ENCODE assay signal across 23 cellular contexts in the genomic region with DNA sequence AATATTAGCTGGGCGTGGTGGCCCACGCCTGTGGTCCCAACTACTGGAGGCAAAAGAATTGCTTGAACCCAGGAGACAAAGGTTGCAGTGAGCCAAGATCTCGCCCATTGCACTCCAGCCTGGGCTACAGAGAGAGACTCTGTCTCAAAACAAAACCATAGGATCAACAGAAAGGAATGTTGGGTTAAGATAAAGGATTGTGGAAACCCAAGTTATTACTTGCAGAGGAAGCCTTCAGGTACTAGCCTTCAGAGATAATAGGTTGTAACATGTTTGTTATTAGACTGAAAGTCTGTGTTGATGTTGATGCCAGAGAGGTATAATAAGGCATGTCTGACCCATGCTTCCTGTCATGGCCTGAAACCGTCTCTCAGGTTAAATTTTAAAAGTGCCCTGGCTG. TPM values are rescaled to one million over a fixed set of nuclear protein-coding genes. Genes with fewer than 3 reads are reported as not detected.
DNase-seq lines count a peak whose midpoint lies in the region; ATAC-seq, FAIRE-seq and TF ChIP-seq lines count a peak whose summit lies in the region.
"Had no signal": no experiment of that assay in that cellular context is flagged by ENCODE, and none has a peak within 500 bp of the region (broad histone marks: within the 10 kb centered on the region; RNA-seq: fewer than 3 reads in every experiment).

No MANE protein-coding gene starts in this region.

- intact Hi-C loops in mammary epithelial cell (cut with micrococcal nuclease) (no loop called here), breast epithelium (cut with DNase I; ENCODE audit: low total_unique reads) (no loop called here)

- H2AK5ac ChIP-seq in trophoblast cell (ENCODE audit: low read length), result no peak overlapping the region

- in situ Hi-C loops in mammary epithelial cell (cut with MboI; ENCODE audit: low sequenced_read_pairs in 2 of 2), result no loop called here

- H3K79me1 ChIP-seq in trophoblast cell (ENCODE audit: low read length), result no peaks in the 10 kb centered on the region

- no peaks in the 10 kb centered on the region for H3K36me3 ChIP-seq in mammary epithelial cell (ENCODE audit: insufficient read depth, low read length)
- no peaks in the 10 kb centered on the region for H3K36me3 ChIP-seq in breast epithelium
- no peaks in the 10 kb centered on the region for H3K36me3 ChIP-seq in bronchial epithelial cell (ENCODE audit: control insufficient read depth, insufficient read depth, low read length)
- H3K36me3 ChIP-seq in trophoblast cell (ENCODE audit: control insufficient read depth in 1 of 2, insufficient read depth in 2 of 2, low read length in 2 of 2), result no peaks in the 10 kb centered on the region
- H3K36me3 ChIP-seq: BE2C; BLaER1 treated with 17β-estradiol and CSF1 and Interleukin-3, amounts not matched to agents 10 nM and 100 nM had no signal

- DNase-seq in mammary epithelial cell, result peak; percentile 70
- no peak for DNase-seq in breast epithelium (ENCODE audit: low spot score in 2 of 2)
- DNase-seq in bronchial epithelial cell (ENCODE audit: low read depth), result peak; percentile 88
- peak; percentile 76 to 90 for DNase-seq in foreskin keratinocyte
- DNase-seq in trophoblast cell, result no peak
- no peak for DNase-seq in midbrain (lab: John Stamatoyannopoulos, UW)
- DNase-seq in GM10248 (ENCODE audit: extremely low spot score), result no peak
- DNase-seq in NCI-H2107 treated with DMSO at 0.1 percent for 48 hours (lab: John Stamatoyannopoulos, UW; ENCODE audit: unreplicated experiment), result no peak
- DNase-seq: ACHN; AML-193; BE2C; Calu3; CD4-positive, alpha-beta memory T cell; COR-L47; DND-41; HCEC 1CT had no signal

- no peak overlapping the region for H3K9ac ChIP-seq in mammary epithelial cell (ENCODE audit: insufficient read depth, low read length)
- no peak overlapping the region for H3K9ac ChIP-seq in trophoblast cell (ENCODE audit: low read length)
- H3K9ac ChIP-seq: BLaER1 treated with 17β-estradiol and CSF1 and Interleukin-3, amounts not matched to agents 10 nM and 100 nM had no signal

- TF ChIP-seq POLR2A in breast epithelium (IDR thresholded peaks at IDR 0.05), result no peak

- no peak overlapping the region for H4K91ac ChIP-seq in trophoblast cell (ENCODE audit: low read depth, low read length)

- no peak overlapping the region for H3K14ac ChIP-seq in trophoblast cell (ENCODE audit: low read length)

- CTCF ChIA-PET in mammary epithelial cell (lab: Charles Lee; ENCODE audit: low non-redundant PET) (no interaction called here), GM10248 (lab: Yijun Ruan, JAX) (no interaction called here)

- dilution Hi-C loops in mammary epithelial cell (cut with HindIII; ENCODE audit: low sequenced_read_pairs), result no loop called here

- no peak for FAIRE-seq in bronchial epithelial cell (lab: Jason Lieb, UNC)
- FAIRE-seq: A204.1, GM12878, GM18507 had no signal

- H4K8ac ChIP-seq in trophoblast cell (ENCODE audit: low read depth, low read length), result no peak overlapping the region

- no peak overlapping the region for H2BK5ac ChIP-seq in trophoblast cell (ENCODE audit: low read depth, low read length, poor library complexity)

- peak overlapping the region; percentile 18 for H3K4me2 ChIP-seq in mammary epithelial cell (ENCODE audit: insufficient read depth, low read depth, low read length)
- no peak overlapping the region for H3K4me2 ChIP-seq in trophoblast cell (ENCODE audit: low read length)
- H3K4me2 ChIP-seq: BLaER1 treated with 17β-estradiol and CSF1 and Interleukin-3, amounts not matched to agents 10 nM and 100 nM; GM23338 had no signal

- WGBS in mammary epithelial cell (ENCODE audit: low coverage, missing lambda C conversion rate), result 27% methylated on average over 4 of the region's 4 CpGs
- WGBS in trophoblast cell (ENCODE audit: extremely low coverage, insufficient coverage, insufficient read length), result no CpG with 5 or more reads among the region's 4 CpGs

- ATAC-seq in foreskin keratinocyte, result peak; percentile 67
- ATAC-seq: GM12878, GM23338 had no signal

- H2BK120ac ChIP-seq in trophoblast cell (ENCODE audit: insufficient read depth, low read length, poor library complexity), result no peak overlapping the region

- no peak overlapping the region for H3K18ac ChIP-seq in trophoblast cell (ENCODE audit: low read length)

- no peak overlapping the region for H3K4ac ChIP-seq in trophoblast cell (ENCODE audit: low read depth, low read length)

- H4K12ac ChIP-seq in trophoblast cell (ENCODE audit: low read depth, low read length), result peak overlapping the region; percentile 30

- no TSS peak for BruUV-seq in mammary epithelial cell (replicated peaks; lab: Mats Ljungman, UMichigan)

- no peak overlapping the region for H2BK12ac ChIP-seq in trophoblast cell (ENCODE audit: low read length)

- POLR2A ChIA-PET in GM10248 (lab: Yijun Ruan, JAX), result no interaction called here

- H3K4me1 ChIP-seq in mammary epithelial cell (ENCODE audit: insufficient read depth, low read length), result peaks cover 3% of the 10 kb centered on the region
- H3K4me1 ChIP-seq in breast epithelium, result no peaks in the 10 kb centered on the region
- peaks cover 9% of the 10 kb centered on the region for H3K4me1 ChIP-seq in foreskin keratinocyte
- H3K4me1 ChIP-seq in trophoblast cell (ENCODE audit: control insufficient read depth in 1 of 2, insufficient read depth in 2 of 2, low read length in 2 of 2), result no peaks in the 10 kb centered on the region
- H3K4me1 ChIP-seq: BE2C had no signal

- H3K4me3 ChIP-seq in mammary epithelial cell (replicated peaks in 1 of 3; ENCODE audit: insufficient read depth in 1 of 3, low read depth in 2 of 3, low read length in 3 of 3), result no peak overlapping the region
- H3K4me3 ChIP-seq in breast epithelium, result no peak overlapping the region
- no peak overlapping the region for H3K4me3 ChIP-seq in bronchial epithelial cell (ENCODE audit: low read depth, low read length)
- no peak overlapping the region for H3K4me3 ChIP-seq in trophoblast cell (ENCODE audit: low read depth, low read length)
- H3K4me3 ChIP-seq: BLaER1 treated with 17β-estradiol and CSF1 and Interleukin-3, amounts not matched to agents 10 nM and 100 nM; GM12878; GM23338 had no signal

- H3K27ac ChIP-seq in mammary epithelial cell (ENCODE audit: insufficient read depth, low read depth, low read length) (no peak overlapping the region), breast epithelium (no peak overlapping the region), foreskin keratinocyte (peak overlapping the region; percentile 70), trophoblast cell (ENCODE audit: low read depth, low read length) (no peak overlapping the region)
- H3K27ac ChIP-seq: 22Rv1; BLaER1 treated with 17β-estradiol and CSF1 and Interleukin-3, amounts not matched to agents 10 nM and 100 nM had no signal

- H3K23ac ChIP-seq in trophoblast cell (ENCODE audit: low read length), result no peak overlapping the region

- H2AFZ ChIP-seq in mammary epithelial cell (ENCODE audit: low read depth, low read length) (peak overlapping the region; percentile 53), trophoblast cell (ENCODE audit: insufficient read depth, low read length, poor library complexity) (no peak overlapping the region)
- H2AFZ ChIP-seq: GM23338 had no signal

- H3K9me3 ChIP-seq in mammary epithelial cell (replicated peaks; ENCODE audit: insufficient read depth, low read length), result peaks cover 2% of the 10 kb centered on the region
- no peaks in the 10 kb centered on the region for H3K9me3 ChIP-seq in breast epithelium
- H3K9me3 ChIP-seq in trophoblast cell (ENCODE audit: insufficient read depth, low read depth, low read length), result no peaks in the 10 kb centered on the region
- H3K9me3 ChIP-seq: BE2C had no signal

- H4K20me1 ChIP-seq in mammary epithelial cell (ENCODE audit: insufficient read depth, low read length), result no peaks in the 10 kb centered on the region
- H4K20me1 ChIP-seq: BLaER1 treated with 17β-estradiol and CSF1 and Interleukin-3, amounts not matched to agents 10 nM and 100 nM had no signal

- no peak for TF ChIP-seq CTCF in mammary epithelial cell (conservative IDR thresholded peaks at IDR 0.05 in 1 of 2, IDR thresholded peaks at IDR 0.05 in 1 of 2; ENCODE audit: extremely low read depth in 1 of 2, insufficient read depth in 1 of 2, low read depth in 1 of 2, low read length in 2 of 2)
- TF ChIP-seq CTCF in breast epithelium (IDR thresholded peaks at IDR 0.05), result no peak
- no peak for TF ChIP-seq CTCF in bronchial epithelial cell (IDR thresholded peaks at IDR 0.05; ENCODE audit: insufficient read depth, low read length, severe bottlenecking)
- TF ChIP-seq CTCF in foreskin keratinocyte (conservative IDR thresholded peaks at IDR 0.05), result no peak
- no peak for TF ChIP-seq CTCF in GM10248 (IDR thresholded peaks at IDR 0.05; ENCODE audit: control extremely low read depth, extremely low read depth, low read depth, missing control alignments)

- no peaks in the 10 kb centered on the region for H3K79me2 ChIP-seq in mammary epithelial cell (ENCODE audit: insufficient read depth, low read length)
- H3K79me2 ChIP-seq in trophoblast cell (ENCODE audit: control insufficient read depth, insufficient read depth, low read length, poor library complexity), result no peaks in the 10 kb centered on the region

- H3K27me3 ChIP-seq in mammary epithelial cell (ENCODE audit: insufficient read depth, low read length), result no peaks in the 10 kb centered on the region
- peaks cover 0 to 19% of the 10 kb centered on the region in 2 donors for H3K27me3 ChIP-seq in breast epithelium
- no peaks in the 10 kb centered on the region for H3K27me3 ChIP-seq in bronchial epithelial cell (ENCODE audit: control insufficient read depth, insufficient read depth, low read length)
- H3K27me3 ChIP-seq in foreskin keratinocyte, result no peaks in the 10 kb centered on the region
- no peaks in the 10 kb centered on the region for H3K27me3 ChIP-seq in trophoblast cell (ENCODE audit: insufficient read depth, low read length)
- H3K27me3 ChIP-seq: BE2C had no signal

RNA-seq across cellular contexts. Expression of gene SSX5, which starts 16.9 kb away (rescaled TPM):
- total RNA-seq in mammary epithelial cell (not detected), breast epithelium (not detected), bronchial epithelial cell (not detected in 2 replicates), foreskin keratinocyte (not detected in 2 replicates)
- polyA plus RNA-seq in mammary epithelial cell (not detected), foreskin keratinocyte (not detected in 2 replicates)
- polyA minus RNA-seq in mammary epithelial cell, result not detected
- polyA plus RNA-seq in trophoblast cell (2013), result not detected in 2 replicates
- total RNA-seq: Calu3; CD4-positive, alpha-beta memory T cell; GM12878; GM23338; H4 had no signal
- polyA plus RNA-seq: CD4-positive, alpha-beta memory T cell; GM23338 had no signal

RNA-seq across cellular contexts. Expression of gene SPACA5B, which starts 49.3 kb away (rescaled TPM):
- total RNA-seq in mammary epithelial cell, result not detected
- not detected for polyA plus RNA-seq in mammary epithelial cell
- not detected for polyA minus RNA-seq in mammary epithelial cell
- not detected for total RNA-seq in breast epithelium
- total RNA-seq in bronchial epithelial cell, result not detected in 2 replicates
- total RNA-seq in foreskin keratinocyte, result not detected in 2 replicates
- not detected in 2 replicates for polyA plus RNA-seq in foreskin keratinocyte
- not detected in 2 replicates for polyA plus RNA-seq in trophoblast cell (2013)
- total RNA-seq: Calu3; CD4-positive, alpha-beta memory T cell; GM12878; GM23338; H4 had no signal
- polyA plus RNA-seq: CD4-positive, alpha-beta memory T cell; GM23338 had no signal

Comparison
In these comparisons a context has a peak if more than half of its experiments do, and no peak if none do; other contexts are left out.
1. DNase-seq: peak in mammary epithelial cell (single experiment), bronchial epithelial cell (single experiment) and foreskin keratinocyte (2 of 2); none in breast epithelium (0 of 2), trophoblast cell (0 of 2), midbrain (single experiment), GM10248 (single experiment) and NCI-H2107 treated with DMSO at 0.1 percent for 48 hours (single experiment).